Comparison of ENCODE assay signal across 1 cellular context in genomic region chr3:61777483-61777882, GRCh38.
TF ChIP-seq lines count a peak whose summit lies in the region.

No MANE protein-coding gene starts in this region.

TF ChIP-seq in WTC11, 78 proteins besides CTCF, POLR2A, EP300 and RAD21 (continued from another document):
- TF ChIP-seq MLX (CRISPR knock-in tag; IDR thresholded peaks at IDR 0.05) (no peak), RORB (CRISPR knock-in tag; IDR thresholded peaks at IDR 0.05) (no peak), TEAD1 (CRISPR knock-in tag; IDR thresholded peaks at IDR 0.05) (no peak), ZNF416 (CRISPR knock-in tag; IDR thresholded peaks at IDR 0.05) (no peak)
- TF ChIP-seq, protein P1, sequence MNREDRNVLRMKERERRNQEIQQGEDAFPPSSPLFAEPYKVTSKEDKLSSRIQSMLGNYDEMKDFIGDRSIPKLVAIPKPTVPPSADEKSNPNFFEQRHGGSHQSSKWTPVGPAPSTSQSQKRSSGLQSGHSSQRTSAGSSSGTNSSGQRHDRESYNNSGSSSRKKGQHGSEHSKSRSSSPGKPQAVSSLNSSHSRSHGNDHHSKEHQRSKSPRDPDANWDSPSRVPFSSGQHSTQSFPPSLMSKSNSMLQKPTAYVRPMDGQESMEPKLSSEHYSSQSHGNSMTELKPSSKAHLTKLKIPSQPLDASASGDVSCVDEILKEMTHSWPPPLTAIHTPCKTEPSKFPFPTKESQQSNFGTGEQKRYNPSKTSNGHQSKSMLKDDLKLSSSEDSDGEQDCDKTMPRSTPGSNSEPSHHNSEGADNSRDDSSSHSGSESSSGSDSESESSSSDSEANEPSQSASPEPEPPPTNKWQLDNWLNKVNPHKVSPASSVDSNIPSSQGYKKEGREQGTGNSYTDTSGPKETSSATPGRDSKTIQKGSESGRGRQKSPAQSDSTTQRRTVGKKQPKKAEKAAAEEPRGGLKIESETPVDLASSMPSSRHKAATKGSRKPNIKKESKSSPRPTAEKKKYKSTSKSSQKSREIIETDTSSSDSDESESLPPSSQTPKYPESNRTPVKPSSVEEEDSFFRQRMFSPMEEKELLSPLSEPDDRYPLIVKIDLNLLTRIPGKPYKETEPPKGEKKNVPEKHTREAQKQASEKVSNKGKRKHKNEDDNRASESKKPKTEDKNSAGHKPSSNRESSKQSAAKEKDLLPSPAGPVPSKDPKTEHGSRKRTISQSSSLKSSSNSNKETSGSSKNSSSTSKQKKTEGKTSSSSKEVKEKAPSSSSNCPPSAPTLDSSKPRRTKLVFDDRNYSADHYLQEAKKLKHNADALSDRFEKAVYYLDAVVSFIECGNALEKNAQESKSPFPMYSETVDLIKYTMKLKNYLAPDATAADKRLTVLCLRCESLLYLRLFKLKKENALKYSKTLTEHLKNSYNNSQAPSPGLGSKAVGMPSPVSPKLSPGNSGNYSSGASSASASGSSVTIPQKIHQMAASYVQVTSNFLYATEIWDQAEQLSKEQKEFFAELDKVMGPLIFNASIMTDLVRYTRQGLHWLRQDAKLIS (CRISPR knock-in tag; IDR thresholded peaks at IDR 0.05; ENCODE audit: borderline replicate concordance) = no peak
- TF ChIP-seq, protein P2, sequence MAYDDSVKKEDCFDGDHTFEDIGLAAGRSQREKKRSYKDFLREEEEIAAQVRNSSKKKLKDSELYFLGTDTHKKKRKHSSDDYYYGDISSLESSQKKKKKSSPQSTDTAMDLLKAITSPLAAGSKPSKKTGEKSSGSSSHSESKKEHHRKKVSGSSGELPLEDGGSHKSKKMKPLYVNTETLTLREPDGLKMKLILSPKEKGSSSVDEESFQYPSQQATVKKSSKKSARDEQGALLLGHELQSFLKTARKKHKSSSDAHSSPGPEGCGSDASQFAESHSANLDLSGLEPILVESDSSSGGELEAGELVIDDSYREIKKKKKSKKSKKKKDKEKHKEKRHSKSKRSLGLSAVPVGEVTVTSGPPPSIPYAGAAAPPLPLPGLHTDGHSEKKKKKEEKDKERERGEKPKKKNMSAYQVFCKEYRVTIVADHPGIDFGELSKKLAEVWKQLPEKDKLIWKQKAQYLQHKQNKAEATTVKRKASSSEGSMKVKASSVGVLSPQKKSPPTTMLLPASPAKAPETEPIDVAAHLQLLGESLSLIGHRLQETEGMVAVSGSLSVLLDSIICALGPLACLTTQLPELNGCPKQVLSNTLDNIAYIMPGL (CRISPR knock-in tag; IDR thresholded peaks at IDR 0.05) = no peak
- TF ChIP-seq, protein P3, sequence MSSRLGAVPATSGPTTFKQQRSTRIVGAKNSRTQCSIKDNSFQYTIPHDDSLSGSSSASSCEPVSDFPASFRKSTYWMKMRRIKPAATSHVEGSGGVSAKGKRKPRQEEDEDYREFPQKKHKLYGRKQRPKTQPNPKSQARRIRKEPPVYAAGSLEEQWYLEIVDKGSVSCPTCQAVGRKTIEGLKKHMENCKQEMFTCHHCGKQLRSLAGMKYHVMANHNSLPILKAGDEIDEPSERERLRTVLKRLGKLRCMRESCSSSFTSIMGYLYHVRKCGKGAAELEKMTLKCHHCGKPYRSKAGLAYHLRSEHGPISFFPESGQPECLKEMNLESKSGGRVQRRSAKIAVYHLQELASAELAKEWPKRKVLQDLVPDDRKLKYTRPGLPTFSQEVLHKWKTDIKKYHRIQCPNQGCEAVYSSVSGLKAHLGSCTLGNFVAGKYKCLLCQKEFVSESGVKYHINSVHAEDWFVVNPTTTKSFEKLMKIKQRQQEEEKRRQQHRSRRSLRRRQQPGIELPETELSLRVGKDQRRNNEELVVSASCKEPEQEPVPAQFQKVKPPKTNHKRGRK (CRISPR knock-in tag; IDR thresholded peaks at IDR 0.05; ENCODE audit: borderline replicate concordance) = no peak
